10 cellular contexts compared by ENCODE assay signal in genomic region chr1:6496360-6496704, GRCh38. TPM values are rescaled to one million over a fixed set of nuclear protein-coding genes. Genes with fewer than 3 reads are reported as not detected.
DNase-seq lines count a peak whose midpoint lies in the region; ATAC-seq and TF ChIP-seq lines count a peak whose summit lies in the region.
"Had no signal": no experiment of that assay in that cellular context is flagged by ENCODE, and none has a peak within 500 bp of the region (broad histone marks: within the 10 kb centered on the region; RNA-seq: fewer than 3 reads in every experiment).

No MANE protein-coding gene starts in this region.

- H3K36me3 Mint-ChIP-seq in endothelial cell (ENCODE audit: low read depth, unreplicated experiment), result no peaks in the 10 kb centered on the region
- H3K36me3 Mint-ChIP-seq in natural killer cell, result no peaks in the 10 kb centered on the region

- no TSS peak for BruUV-seq in PC-3 (replicated peaks; lab: Mats Ljungman, UMichigan)

- H3K9me2 ChIP-seq in PC-3 (replicated peaks; ENCODE audit: low read length), result no peaks in the 10 kb centered on the region

- H3K4me3 ChIP-seq in BLaER1 (peak overlapping the region; percentile 69), PC-3 (ENCODE audit: low read length) (peak overlapping the region; percentile 89)

- POLR2A ChIA-PET in PC-3 (lab: Charles Lee; ENCODE audit: unreplicated experiment), result no interaction called here

- no peaks in the 10 kb centered on the region for H3K9me3 Mint-ChIP-seq in endothelial cell (ENCODE audit: unreplicated experiment)
- no peaks in the 10 kb centered on the region for H3K9me3 Mint-ChIP-seq in natural killer cell

- H3K36me3 ChIP-seq in BLaER1 (no peaks in the 10 kb centered on the region), PC-3 (ENCODE audit: low read depth, low read length) (no peaks in the 10 kb centered on the region)

- 0 out of 2 replicates have a peak, but pooled peaks cover 6% of the 10 kb centered on the region for H4K20me1 ChIP-seq in BLaER1
- H4K20me1 ChIP-seq in PC-3 (ENCODE audit: low read length), result no peaks in the 10 kb centered on the region

- TF ChIP-seq CTCF in PC-3 (conservative IDR thresholded peaks at IDR 0.05; ENCODE audit: low read depth, low read length), result no peak
- TF ChIP-seq CTCF in endothelial cell (IDR thresholded peaks at IDR 0.05; ENCODE audit: unreplicated experiment), result no peak
- no peak for TF ChIP-seq CTCF in natural killer cell (IDR thresholded peaks at IDR 0.05)

- H3K27ac ChIP-seq in BLaER1 (no peak overlapping the region), PC-3 (ENCODE audit: low read length) (no peak overlapping the region)

- H3K27me3 ChIP-seq in BLaER1 (peaks cover 5% of the 10 kb centered on the region; the same call in 1 of the 2 replicates), PC-3 (ENCODE audit: low read length) (no peaks in the 10 kb centered on the region)

- no peak overlapping the region for H3K27ac Mint-ChIP-seq in endothelial cell (ENCODE audit: unreplicated experiment)
- H3K27ac Mint-ChIP-seq in natural killer cell, result no peak overlapping the region

- CTCF ChIA-PET in PC-3 (lab: Charles Lee), result no interaction called here

- peaks cover 78% of the 10 kb centered on the region for H3K4me1 ChIP-seq in BLaER1
- peaks cover 36% of the 10 kb centered on the region for H3K4me1 ChIP-seq in PC-3 (ENCODE audit: insufficient read depth, low read length)

- DNase-seq in PC-3 (no peak), endothelial cell (ENCODE audit: low spot score) (no peak), natural killer cell (no peak), T1000 (lab: John Stamatoyannopoulos, UW) (no peak), islet precursor cell (no peak)
- DNase-seq: stimulated activated CD4-positive, alpha-beta T cell treated with anti-CD3 and anti-CD28 coated beads, Interleukin-1b, Interleukin-23, amount 100 ng/mL, for 48 hours had no signal

- H3K79me2 ChIP-seq in PC-3 (ENCODE audit: low read length), result peaks cover 3% of the 10 kb centered on the region; the same call in 1 of the 2 replicates

- H3K9ac ChIP-seq in BLaER1 (peak overlapping the region; percentile 36), PC-3 (ENCODE audit: low read length) (peak overlapping the region; percentile 65; the same call in 1 of the 2 replicates)

- H3K27me3 Mint-ChIP-seq in endothelial cell (ENCODE audit: unreplicated experiment) (peaks cover 27% of the 10 kb centered on the region), natural killer cell (ENCODE audit: low read depth in 2 of 2) (peaks cover 7 to 22% of the 10 kb centered on the region in 2 donors)

- H3K4me1 Mint-ChIP-seq in endothelial cell (ENCODE audit: unreplicated experiment) (peaks cover 8% of the 10 kb centered on the region), natural killer cell (peaks cover 12 to 14% of the 10 kb centered on the region in 2 donors)

- H3K4me2 ChIP-seq in BLaER1 (peak overlapping the region; percentile 96), PC-3 (ENCODE audit: low read length) (peak overlapping the region; percentile 99)

- H2AFZ ChIP-seq in PC-3 (ENCODE audit: low read length), result peak overlapping the region; percentile 59; the same call in 1 of the 2 replicates

- ATAC-seq in PC-3 (no peak), natural killer cell (no peak), HG03521 (IDR thresholded peaks at IDR 0.05; ENCODE audit: unreplicated experiment) (no peak), HG02973 (IDR thresholded peaks at IDR 0.05; ENCODE audit: unreplicated experiment) (no peak)

- peaks cover under 1% of the 10 kb centered on the region for H3F3A ChIP-seq in PC-3 (ENCODE audit: low read length, unreplicated experiment)

- peak overlapping the region; percentile 67 for H3K4me3 Mint-ChIP-seq in endothelial cell (ENCODE audit: unreplicated experiment)
- H3K4me3 Mint-ChIP-seq in natural killer cell, result peak overlapping the region; percentile 25

- intact Hi-C loops in PC-3 (cut with micrococcal nuclease) (no loop called here), natural killer cell (cut with micrococcal nuclease) (no loop called here)

- no peaks in the 10 kb centered on the region for H3K9me3 ChIP-seq in BLaER1
- H3K9me3 ChIP-seq in PC-3 (ENCODE audit: low read length), result no peaks in the 10 kb centered on the region

RNA-seq across cellular contexts. Expression of gene PLEKHG5, which starts 4.9 kb away (rescaled TPM):
- total RNA-seq in PC-3 (2014; rRNA removed) (42.8 and 66.1 TPM in 2 replicates), endothelial cell (ENCODE audit: unreplicated experiment) (109 TPM), natural killer cell (1 to 10 TPM in 1 of 3 donors, under 1 TPM in 2; 0.16 to 1.1 (median 0.54) TPM)

RNA-seq across cellular contexts. Expression of gene TNFRSF25, which starts 30.4 kb away (rescaled TPM):
- total RNA-seq in PC-3 (2014; rRNA removed) (42.5 and 60.1 TPM in 2 replicates), endothelial cell (ENCODE audit: unreplicated experiment) (104 TPM), natural killer cell (10 to 100 TPM; 14.5 to 41.5 (median 19.9) TPM)

RNA-seq across cellular contexts. Expression of gene NOL9, which starts 58.0 kb away (rescaled TPM):
- total RNA-seq in PC-3 (2014; rRNA removed) (79.1 and 102 TPM in 2 replicates), endothelial cell (ENCODE audit: unreplicated experiment) (26.9 TPM), natural killer cell (10 to 100 TPM; 40.7 to 53.3 (median 52.0) TPM)

RNA-seq across cellular contexts. Expression of gene TAS1R1, which starts 58.8 kb away (rescaled TPM):
- total RNA-seq in PC-3 (2014; rRNA removed), result not detected in 2 replicates
- not detected for total RNA-seq in endothelial cell (ENCODE audit: unreplicated experiment)
- total RNA-seq in natural killer cell, result not detected
- total RNA-seq: activated CD8-positive, alpha-beta memory T cell treated with anti-CD3 and anti-CD28 coated beads for 36 hours had no signal

Comparison
In these comparisons a context has a peak if more than half of its experiments do, and no peak if none do; other contexts are left out.
1. RNA of gene PLEKHG5, which starts 4.9 kb away (total RNA-seq): 109 TPM in endothelial cell (single experiment) and 42.8 to 66.1 TPM in PC-3; 0.16 to 1.1 TPM in natural killer cell; every median in the first group is over 10 times any median in the second.